1 cellular context compared by ENCODE assay signal in the genomic region with DNA sequence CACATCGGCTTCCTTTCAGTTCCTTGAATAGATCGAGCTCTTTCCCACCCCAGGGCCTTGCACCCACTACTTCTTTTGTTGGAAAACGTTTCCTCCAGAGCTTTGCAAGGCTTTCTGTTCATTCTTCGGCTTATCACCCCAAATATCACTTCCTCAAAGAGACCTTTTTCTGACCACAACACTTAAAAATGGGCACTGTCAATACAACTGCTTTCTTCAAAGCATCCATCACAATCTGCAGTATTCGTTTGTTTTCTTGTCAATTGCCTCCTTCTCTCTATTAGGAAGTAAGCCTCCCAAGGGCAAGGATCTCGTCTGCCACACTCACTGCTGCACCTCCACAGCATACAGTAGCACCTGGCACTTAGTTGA.
TF ChIP-seq lines count a peak whose summit lies in the region.

No MANE protein-coding gene starts in this region.

TF ChIP-seq in SK-N-SH treated with all-trans-retinoic acid at 6 μM for 48 hours, 23 proteins besides CTCF, POLR2A, EP300 and RAD21 (continued from another document):
- TF ChIP-seq POU6F1 (CRISPR knock-in tag; IDR thresholded peaks at IDR 0.05; ENCODE audit: borderline replicate concordance, low read depth), result no peak
- TF ChIP-seq CSDC2 (CRISPR knock-in tag; IDR thresholded peaks at IDR 0.05), result no peak
- TF ChIP-seq ZC3H10 (CRISPR knock-in tag; IDR thresholded peaks at IDR 0.05), result no peak
- no peak for TF ChIP-seq ZFP30 (CRISPR knock-in tag; IDR thresholded peaks at IDR 0.05)
